Comparison of ENCODE assay signal across 39 cellular contexts in genomic region chr7:151981223-151981622, GRCh38. TPM values are rescaled to one million over a fixed set of nuclear protein-coding genes. Genes with fewer than 3 reads are reported as not detected.
"Had no signal": no experiment of that assay in that cellular context is flagged by ENCODE, and none has a peak within 500 bp of the region (broad histone marks: within the 10 kb centered on the region; RNA-seq: fewer than 3 reads in every experiment).

No MANE protein-coding gene starts in this region.

- H3K9ac ChIP-seq: KMS-11 had no signal

- H3K4me3 ChIP-seq: MG63 had no signal

- H3K9me3 ChIP-seq: MG63 had no signal

- H3K36me3 ChIP-seq: MG63 had no signal

- DNase-seq: Karpas-422, Kasumi-1, MG63, MM.1S, MV-4-11, NCI-H1048, NCI-H1092, NCI-H1092 treated with DMSO at 0.1 percent for 48 hours, NCI-H1105, NCI-H1105 treated with DMSO at 0.1 percent for 48 hours, NCI-H1417, NCI-H1417 treated with DMSO at 0.1 percent for 48 hours, NCI-H1436, NCI-H1436 treated with DMSO at 0.1 percent for 48 hours, NCI-H146, NCI-H1694, NCI-H1694 treated with DMSO at 0.1 percent for 48 hours, NCI-H187, NCI-H187 treated with DMSO at 0.1 percent for 48 hours, NCI-H1930, NCI-H2029, NCI-H2029 treated with DMSO at 0.1 percent for 48 hours, NCI-H2081, NCI-H2081 treated with DMSO at 0.1 percent for 48 hours, NCI-H2107, NCI-H2171, NCI-H2171 treated with DMSO at 0.1 percent for 48 hours, NCI-H2227 treated with DMSO at 0.1 percent for 48 hours, NCI-H226, NCI-H345, NCI-H446, NCI-H446 treated with DMSO at 0.1 percent for 48 hours, NCI-H510A treated with DMSO at 0.1 percent for 48 hours, NCI-H524 had no signal

- H3K27me3 ChIP-seq: MG63 had no signal

- H3K27ac ChIP-seq: KMS-11 had no signal

RNA-seq across cellular contexts. Expression of gene GALNTL5, which starts 25.0 kb away (rescaled TPM):
- total RNA-seq: LHCN-M2, M059J, MCF 10A, NCI-H460 had no signal
